18 cellular contexts compared by ENCODE assay signal in genomic region chr16:85453179-85453678, GRCh38.
DNase-seq lines count a peak whose midpoint lies in the region; ATAC-seq and TF ChIP-seq lines count a peak whose summit lies in the region.
"Had no signal": no experiment of that assay in that cellular context is flagged by ENCODE, and none has a peak within 500 bp of the region (broad histone marks: within the 10 kb centered on the region; RNA-seq: fewer than 3 reads in every experiment).

No MANE protein-coding gene starts in this region.

- H3K27me3 ChIP-seq in WERI-Rb-1 (ENCODE audit: insufficient read depth, low read depth, severe bottlenecking) (no peaks in the 10 kb centered on the region), stomach (no peaks in the 10 kb centered on the region), vagina (no peaks in the 10 kb centered on the region), SK-N-SH (ENCODE audit: insufficient read depth) (no peaks in the 10 kb centered on the region)

- no peaks in the 10 kb centered on the region for H3F3A ChIP-seq in SK-N-SH (replicated peaks; ENCODE audit: insufficient read depth)

- H2AFZ ChIP-seq in SK-N-SH (ENCODE audit: low read depth), result no peak overlapping the region

- POLR2A ChIA-PET in SK-N-SH (lab: Yijun Ruan, JAX), result interaction anchor here (1.0 kb wide), 1 partner anchor 9 kb away, joined by 3 read pairs; no protein-coding TSS in a partner anchor

- H3K4me1 ChIP-seq in mucosa of descending colon (ENCODE audit: low read depth), result peaks cover 25% of the 10 kb centered on the region
- H3K4me1 ChIP-seq in stomach, result peaks cover 28 to 42% (median 35%) of the 10 kb centered on the region in 4 donors
- H3K4me1 ChIP-seq in vagina, result peaks cover 12% of the 10 kb centered on the region
- peaks cover 0 to 60% of the 10 kb centered on the region in 2 experiments; a peak in 2 of 4 replicates for H3K4me1 ChIP-seq in SK-N-SH (ENCODE audit: control insufficient read depth in 1 of 2, insufficient read depth in 2 of 2, low read depth in 1 of 2, low read length in 1 of 2)

- no peaks in the 10 kb centered on the region for H3K79me2 ChIP-seq in SK-N-SH (ENCODE audit: insufficient read depth)

- no peaks in the 10 kb centered on the region for H3K9me2 ChIP-seq in SK-N-SH

- no peaks in the 10 kb centered on the region for H3K9me3 ChIP-seq in KOPT-K1 (ENCODE audit: insufficient read depth, low read length, poor library complexity, severe bottlenecking)
- H3K9me3 ChIP-seq in WERI-Rb-1 (ENCODE audit: severe bottlenecking), result no peaks in the 10 kb centered on the region
- H3K9me3 ChIP-seq in mucosa of descending colon, result no peaks in the 10 kb centered on the region
- H3K9me3 ChIP-seq in stomach, result no peaks in the 10 kb centered on the region
- H3K9me3 ChIP-seq in vagina, result no peaks in the 10 kb centered on the region
- no peaks in the 10 kb centered on the region for H3K9me3 ChIP-seq in SK-N-SH

- H3K36me3 ChIP-seq in KOPT-K1 (ENCODE audit: insufficient read depth, low read length) (no peaks in the 10 kb centered on the region), WERI-Rb-1 (peaks cover 8% of the 10 kb centered on the region), mucosa of descending colon (ENCODE audit: low read depth) (no peaks in the 10 kb centered on the region), stomach (no peaks in the 10 kb centered on the region), vagina (no peaks in the 10 kb centered on the region), SK-N-SH (replicated peaks in 1 of 2; ENCODE audit: control insufficient read depth in 1 of 2, insufficient read depth in 2 of 2, low read length in 1 of 2) (no peaks in the 10 kb centered on the region)

- no peak for TF ChIP-seq POLR2A in stomach (IDR thresholded peaks at IDR 0.05)
- no peak for TF ChIP-seq POLR2A in vagina (IDR thresholded peaks at IDR 0.05)

- no peak overlapping the region for H3K9ac ChIP-seq in SK-N-SH

- TF ChIP-seq RAD21 in SK-N-SH (IDR thresholded peaks at IDR 0.05; ENCODE audit: low read length), result no peak

- 35 to 68% (median 57%) methylated on average over 11 to 14 of the region's 14 CpGs for WGBS in stomach, 5 donors
- 90% methylated on average over 9 of the region's 14 CpGs for WGBS in SK-N-SH (ENCODE audit: low lambda C conversion rate)

- intact Hi-C loops in mucosa of descending colon (cut with DNase I, micrococcal nuclease), result no loop called here
- intact Hi-C loops in stomach (cut with DNase I; ENCODE audit: low total_unique reads), result no loop called here
- intact Hi-C loops in vagina (cut with DNase I), result no loop called here

- H3K27ac ChIP-seq in KOPT-K1 (ENCODE audit: low read depth, low read length, poor library complexity, severe bottlenecking) (peak overlapping the region; percentile 13), WERI-Rb-1 (peak overlapping the region; percentile 97), stomach (peak overlapping the region; percentile 31 to 69 (median 44)), vagina (no peak overlapping the region), SK-N-SH (ENCODE audit: low read depth in 2 of 2, low read length in 1 of 2) (no peak overlapping the region)

- TF ChIP-seq EP300 in stomach (IDR thresholded peaks at IDR 0.05), result no peak
- no peak for TF ChIP-seq EP300 in SK-N-SH (IDR thresholded peaks at IDR 0.05; ENCODE audit: borderline replicate concordance in 1 of 2, low read depth in 1 of 2, low read length in 1 of 2)

- TF ChIP-seq CTCF in WERI-Rb-1 (IDR thresholded peaks at IDR 0.05; ENCODE audit: low read depth, low read length), result no peak
- TF ChIP-seq CTCF in mucosa of descending colon (IDR thresholded peaks at IDR 0.05), result no peak
- TF ChIP-seq CTCF in stomach (IDR thresholded peaks at IDR 0.05), result no peak
- no peak for TF ChIP-seq CTCF in vagina (IDR thresholded peaks at IDR 0.05)
- no peak for TF ChIP-seq CTCF in omental fat pad (IDR thresholded peaks at IDR 0.05)
- TF ChIP-seq CTCF in SK-N-SH (IDR thresholded peaks at IDR 0.05), result no peak

- ATAC-seq in mucosa of descending colon (peak; percentile 52), omental fat pad (ENCODE audit: low FRiP score) (no peak)
- ATAC-seq: CD8-positive, alpha-beta T cell; Panc1 had no signal

- CTCF ChIA-PET in SK-N-SH (lab: Yijun Ruan, JAX), result interaction anchor here (1.0 to 1.8 kb wide), 6 partner anchors 11 to 157 kb away, joined by 3 to 10 read pairs (median 4); no protein-coding TSS in a partner anchor

- 0 out of 2 replicates have a peak, but pooled peaks cover 10% of the 10 kb centered on the region for H4K20me1 ChIP-seq in SK-N-SH (ENCODE audit: insufficient read depth)

- no peak overlapping the region for H3K4me2 ChIP-seq in SK-N-SH

- H3K4me3 ChIP-seq in WERI-Rb-1 (ENCODE audit: low read depth, low read length), result no peak overlapping the region
- H3K4me3 ChIP-seq in mucosa of descending colon, result no peak overlapping the region
- H3K4me3 ChIP-seq in stomach, result no peak overlapping the region
- H3K4me3 ChIP-seq in vagina, result no peak overlapping the region
- no peak overlapping the region for H3K4me3 ChIP-seq in SK-N-SH (ENCODE audit: low read depth in 2 of 2, low read length in 1 of 2)

- no peak for DNase-seq in WERI-Rb-1
- peak in 2 of 3 donors; percentile 66 to 67 for DNase-seq in mucosa of descending colon
- peak; percentile 69 for DNase-seq in stomach
- DNase-seq in vagina (ENCODE audit: extremely low spot score in 2 of 2), result no peak
- no peak for DNase-seq in omental fat pad (ENCODE audit: low spot score)
- DNase-seq in SK-N-SH, result no peak
- DNase-seq in NCI-H526 treated with DMSO at 0.1 percent for 48 hours (lab: John Stamatoyannopoulos, UW), result no peak
- DNase-seq: CD8-positive, alpha-beta T cell; DMS153; GOT3; HCEC 1CT; KG1; MV-4-11; NCI-H1417; NCI-H1694 treated with DMSO at 0.1 percent for 48 hours; NK-92 treated with Interleukin-12 subunit alpha and Interleukin-12 subunit beta, amount 100 ng/mL, for 24 hours had no signal

TF ChIP-seq in SK-N-SH, 30 proteins besides CTCF, POLR2A, EP300 and RAD21:
- TF ChIP-seq FOXJ3 (CRISPR knock-in tag; IDR thresholded peaks at IDR 0.05) (no peak), TEAD4 (IDR thresholded peaks at IDR 0.05; ENCODE audit: borderline replicate concordance, insufficient read depth) (no peak)

Comparison
In these comparisons a context has a peak if more than half of its experiments do, and no peak if none do; other contexts are left out.
1. H3K27ac ChIP-seq: peak in KOPT-K1 (single experiment), WERI-Rb-1 (single experiment) and stomach (5 of 5); none in vagina (single experiment) and SK-N-SH (0 of 2).
2. DNase-seq: peak in mucosa of descending colon (2 of 3) and stomach (single experiment); none in WERI-Rb-1 (single experiment), vagina (0 of 2), omental fat pad (single experiment), SK-N-SH (single experiment) and NCI-H526 treated with DMSO at 0.1 percent for 48 hours (single experiment).